Comparison of ENCODE assay signal across 18 cellular contexts in the genomic region with DNA sequence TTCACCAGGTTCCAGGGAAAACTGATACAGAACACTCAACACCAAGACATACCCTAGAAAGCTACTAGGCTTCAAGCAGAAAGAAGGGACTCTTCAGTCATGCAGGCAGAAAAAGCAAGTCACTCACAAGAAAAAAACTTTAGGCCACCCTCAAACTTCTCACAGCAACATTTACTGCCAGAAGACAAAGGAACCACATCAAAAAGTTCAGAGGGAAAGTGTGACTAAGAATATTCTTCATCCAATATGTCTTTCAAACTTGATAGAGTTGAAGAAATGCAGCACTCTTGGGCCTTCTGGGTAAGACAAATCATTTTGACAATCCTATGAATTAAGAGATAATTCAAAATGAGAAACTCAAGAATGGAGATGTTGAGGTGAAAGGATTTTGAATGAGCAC. TPM values are rescaled to one million over a fixed set of nuclear protein-coding genes. Genes with fewer than 3 reads are reported as not detected.
DNase-seq lines count a peak whose midpoint lies in the region; ATAC-seq lines count a peak whose summit lies in the region.
"Had no signal": no experiment of that assay in that cellular context is flagged by ENCODE, and none has a peak within 500 bp of the region (broad histone marks: within the 10 kb centered on the region; RNA-seq: fewer than 3 reads in every experiment).

No MANE protein-coding gene starts in this region.

- H3K27me3 Mint-ChIP-seq in activated naive CD4-positive, alpha-beta T cell treated with anti-CD3 and anti-CD28 coated beads, Interleukin-2, amount 10 ng/mL, durations not matched to agents 7 days and 5 days: peaks cover 36% of the 10 kb centered on the region
- H3K27me3 Mint-ChIP-seq in activated T-helper 1 cell treated with anti-CD3 and anti-CD28 coated beads, Interleukin-12 subunit alpha, Interleukin-12 subunit beta, Interleukin-2, Interleukin-4 antibody, amounts not matched to agents 30 ng/mL and 10 ng/mL and 1 ng/mL, durations not matched to agents 14 hours and 24 hours and 36 hours (ENCODE audit: insufficient read depth): peaks cover 29% of the 10 kb centered on the region

- H3K27ac ChIP-seq in right cardiac atrium (ENCODE audit: low read length): no peak overlapping the region
- H3K27ac ChIP-seq: HL-60, Peyer's patch had no signal

- H3K4me1 ChIP-seq in right cardiac atrium (ENCODE audit: control insufficient read depth, insufficient read depth, low read length): no peaks in the 10 kb centered on the region

- peak overlapping the region; percentile 58 for H3K27ac Mint-ChIP-seq in activated naive CD4-positive, alpha-beta T cell treated with anti-CD3 and anti-CD28 coated beads, Interleukin-2, amount 10 ng/mL, durations not matched to agents 7 days and 5 days
- H3K27ac Mint-ChIP-seq in activated T-helper 1 cell treated with anti-CD3 and anti-CD28 coated beads, Interleukin-12 subunit alpha, Interleukin-12 subunit beta, Interleukin-2, Interleukin-4 antibody, amounts not matched to agents 30 ng/mL and 10 ng/mL and 1 ng/mL, durations not matched to agents 14 hours and 24 hours and 36 hours: no peak overlapping the region
- H3K27ac Mint-ChIP-seq: GM23338, IgD-negative memory B cell had no signal

- no peak overlapping the region for H3K4me3 ChIP-seq in right cardiac atrium (ENCODE audit: low read length)
- H3K4me3 ChIP-seq: GM23338, Peyer's patch had no signal

- H3K27me3 ChIP-seq in right cardiac atrium (ENCODE audit: control insufficient read depth, insufficient read depth): no peaks in the 10 kb centered on the region
- H3K27me3 ChIP-seq: Peyer's patch had no signal

- no peaks in the 10 kb centered on the region for H3K9me3 ChIP-seq in right cardiac atrium (ENCODE audit: control insufficient read depth, low read length)
- H3K9me3 ChIP-seq: Peyer's patch had no signal

- CTCF ChIA-PET in activated naive CD4-positive, alpha-beta T cell treated with anti-CD3 and anti-CD28 coated beads, Interleukin-2, amount 10 ng/mL, durations not matched to agents 7 days and 5 days (lab: Charles Lee): no interaction called here

- H3K9me3 Mint-ChIP-seq in activated naive CD4-positive, alpha-beta T cell treated with anti-CD3 and anti-CD28 coated beads, Interleukin-2, amount 10 ng/mL, durations not matched to agents 7 days and 5 days: no peaks in the 10 kb centered on the region
- H3K9me3 Mint-ChIP-seq in activated T-helper 1 cell treated with anti-CD3 and anti-CD28 coated beads, Interleukin-12 subunit alpha, Interleukin-12 subunit beta, Interleukin-2, Interleukin-4 antibody, amounts not matched to agents 30 ng/mL and 10 ng/mL and 1 ng/mL, durations not matched to agents 14 hours and 24 hours and 36 hours: no peaks in the 10 kb centered on the region
- H3K9me3 Mint-ChIP-seq: GM23338 had no signal

- DNase-seq in activated naive CD4-positive, alpha-beta T cell treated with anti-CD3 and anti-CD28 coated beads, Interleukin-2, amount 10 ng/mL, durations not matched to agents 7 days and 5 days: no peak
- no peak for DNase-seq in activated naive CD4-positive, alpha-beta T cell (lab: John Stamatoyannopoulos, UW)
- DNase-seq in SW480 (ENCODE audit: low spot score) (peak; percentile 4), astrocyte of the hippocampus (ENCODE audit: low read depth, low spot score) (peak; percentile 18), right cardiac atrium (no peak), SK-N-DZ (ENCODE audit: low spot score) (no peak)
- no peak for DNase-seq in activated T-helper 1 cell treated with anti-CD3 and anti-CD28 coated beads, Interleukin-12 subunit alpha, Interleukin-12 subunit beta, Interleukin-2, Interleukin-4 antibody, amounts not matched to agents 30 ng/mL and 10 ng/mL and 1 ng/mL, durations not matched to agents 14 hours and 24 hours and 36 hours (ENCODE audit: low spot score)
- DNase-seq: COR-L47, MV-4-11, NCI-H1436 treated with DMSO at 0.1 percent for 48 hours, NCI-H2081 treated with DMSO at 0.1 percent for 48 hours, NCI-H510A treated with DMSO at 0.1 percent for 48 hours, Peyer's patch had no signal

- no peak for ATAC-seq in right cardiac atrium
- ATAC-seq: GM23338, HCT116, Right ventricle myocardium inferior had no signal

- intact Hi-C loops in right cardiac atrium (cut with DNase I): no loop called here
- intact Hi-C loops in activated T-helper 1 cell treated with anti-CD3 and anti-CD28 coated beads, Interleukin-12 subunit alpha, Interleukin-12 subunit beta, Interleukin-2, Interleukin-4 antibody, amounts not matched to agents 30 ng/mL and 10 ng/mL and 1 ng/mL, durations not matched to agents 14 hours and 24 hours and 36 hours (cut with micrococcal nuclease): no loop called here

- H3K36me3 Mint-ChIP-seq in activated naive CD4-positive, alpha-beta T cell treated with anti-CD3 and anti-CD28 coated beads, Interleukin-2, amount 10 ng/mL, durations not matched to agents 7 days and 5 days: no peaks in the 10 kb centered on the region
- H3K36me3 Mint-ChIP-seq in activated T-helper 1 cell treated with anti-CD3 and anti-CD28 coated beads, Interleukin-12 subunit alpha, Interleukin-12 subunit beta, Interleukin-2, Interleukin-4 antibody, amounts not matched to agents 30 ng/mL and 10 ng/mL and 1 ng/mL, durations not matched to agents 14 hours and 24 hours and 36 hours (ENCODE audit: low read depth): no peaks in the 10 kb centered on the region
- H3K36me3 Mint-ChIP-seq: IgD-negative memory B cell had no signal

- H3K4me3 Mint-ChIP-seq in activated naive CD4-positive, alpha-beta T cell treated with anti-CD3 and anti-CD28 coated beads, Interleukin-2, amount 10 ng/mL, durations not matched to agents 7 days and 5 days: no peak overlapping the region
- no peak overlapping the region for H3K4me3 Mint-ChIP-seq in activated T-helper 1 cell treated with anti-CD3 and anti-CD28 coated beads, Interleukin-12 subunit alpha, Interleukin-12 subunit beta, Interleukin-2, Interleukin-4 antibody, amounts not matched to agents 30 ng/mL and 10 ng/mL and 1 ng/mL, durations not matched to agents 14 hours and 24 hours and 36 hours
- H3K4me3 Mint-ChIP-seq: GM23338, IgD-negative memory B cell had no signal

- peaks cover 18% of the 10 kb centered on the region for H3K4me1 Mint-ChIP-seq in activated naive CD4-positive, alpha-beta T cell treated with anti-CD3 and anti-CD28 coated beads, Interleukin-2, amount 10 ng/mL, durations not matched to agents 7 days and 5 days
- H3K4me1 Mint-ChIP-seq in activated T-helper 1 cell treated with anti-CD3 and anti-CD28 coated beads, Interleukin-12 subunit alpha, Interleukin-12 subunit beta, Interleukin-2, Interleukin-4 antibody, amounts not matched to agents 30 ng/mL and 10 ng/mL and 1 ng/mL, durations not matched to agents 14 hours and 24 hours and 36 hours (ENCODE audit: low read depth): peaks cover 14% of the 10 kb centered on the region
- H3K4me1 Mint-ChIP-seq: IgD-negative memory B cell had no signal

RNA-seq across cellular contexts. Expression of gene DZIP1, which starts 7.7 kb away (rescaled TPM):
- 1 to 10 TPM; 5.0 to 6.9 (median 6.3) TPM for total RNA-seq in right cardiac atrium
- 3.4 TPM for polyA plus RNA-seq in right cardiac atrium
- polyA plus RNA-seq in SK-N-DZ (2014; cell fraction: cytosol; rRNA removed): 25.5 and 27.2 TPM in 2 replicates
- polyA plus RNA-seq in SK-N-DZ (2014; cell fraction: nucleus; rRNA removed): 47.6 and 48.7 TPM in 2 replicates
- 0.07 and 0.49 TPM in 2 replicates for total RNA-seq in activated T-helper 1 cell treated with anti-CD3 and anti-CD28 coated beads, Interleukin-12 subunit alpha, Interleukin-12 subunit beta, Interleukin-2, Interleukin-4 antibody, amounts not matched to agents 30 ng/mL and 10 ng/mL and 1 ng/mL, durations not matched to agents 14 hours and 24 hours and 36 hours
- polyA plus RNA-seq: IgD-negative memory B cell had no signal

RNA-seq across cellular contexts. Expression of gene DNAJC3, which starts 40.1 kb away (rescaled TPM):
- total RNA-seq in right cardiac atrium: 10 to 100 TPM; 36.3 to 52.2 (median 42.2) TPM
- 14.5 TPM for polyA plus RNA-seq in right cardiac atrium
- 7.1 and 9.2 TPM in 2 replicates for polyA plus RNA-seq in SK-N-DZ (2014; cell fraction: cytosol; rRNA removed)
- polyA plus RNA-seq in SK-N-DZ (2014; cell fraction: nucleus; rRNA removed): 3.3 and 4.7 TPM in 2 replicates
- total RNA-seq in activated T-helper 1 cell treated with anti-CD3 and anti-CD28 coated beads, Interleukin-12 subunit alpha, Interleukin-12 subunit beta, Interleukin-2, Interleukin-4 antibody, amounts not matched to agents 30 ng/mL and 10 ng/mL and 1 ng/mL, durations not matched to agents 14 hours and 24 hours and 36 hours: 27.9 and 30.1 TPM in 2 replicates

Comparison
In these comparisons a context has a peak if more than half of its experiments do, and no peak if none do; other contexts are left out.
1. DNase-seq: peak in SW480 (single experiment) and astrocyte of the hippocampus (single experiment); none in activated naive CD4-positive, alpha-beta T cell treated with anti-CD3 and anti-CD28 coated beads, Interleukin-2, amount 10 ng/mL, durations not matched to agents 7 days and 5 days (single experiment), activated naive CD4-positive, alpha-beta T cell (0 of 4), right cardiac atrium (0 of 3), SK-N-DZ (single experiment) and activated T-helper 1 cell treated with anti-CD3 and anti-CD28 coated beads, Interleukin-12 subunit alpha, Interleukin-12 subunit beta, Interleukin-2, Interleukin-4 antibody, amounts not matched to agents 30 ng/mL and 10 ng/mL and 1 ng/mL, durations not matched to agents 14 hours and 24 hours and 36 hours (single experiment).